27 cellular contexts compared by ENCODE assay signal in genomic region chr1:213560226-213560625, GRCh38.
"Had no signal": no experiment of that assay in that cellular context is flagged by ENCODE, and none has a peak within 500 bp of the region (broad histone marks: within the 10 kb centered on the region; RNA-seq: fewer than 3 reads in every experiment).

No MANE protein-coding gene starts in this region.

- H3K27me3 ChIP-seq: colonic mucosa, dorsolateral prefrontal cortex, esophagus muscularis mucosa, esophagus squamous epithelium, foreskin keratinocyte, gastrocnemius medialis, gastroesophageal sphincter, heart left ventricle, heart right ventricle had no signal

- H3K27ac ChIP-seq: colonic mucosa, coronary artery, dorsolateral prefrontal cortex, epithelial cell of prostate, esophagus muscularis mucosa, esophagus squamous epithelium, foreskin keratinocyte, gastrocnemius medialis, gastroesophageal sphincter, heart left ventricle, heart right ventricle had no signal

- H3K36me3 ChIP-seq: colonic mucosa, esophagus muscularis mucosa, esophagus squamous epithelium, gastrocnemius medialis, gastroesophageal sphincter, heart left ventricle, heart right ventricle had no signal

- ATAC-seq: effector memory CD8-positive, alpha-beta T cell; esophagus mucosa; foreskin keratinocyte; gastrocnemius medialis; gastroesophageal sphincter; heart left ventricle; heart right ventricle had no signal

- DNase-seq: colonic mucosa; cortex of kidney; dermis blood vessel endothelial cell; dorsolateral prefrontal cortex; effector CD4-positive, alpha-beta T cell; effector CD8-positive, alpha-beta T cell; effector memory CD4-positive, alpha-beta T cell; effector memory CD8-positive, alpha-beta T cell; endodermal cell; esophagus squamous epithelium; foreskin fibroblast; foreskin keratinocyte; foreskin melanocyte; gastrocnemius medialis; glutamatergic neuron; head of caudate nucleus; heart left ventricle; heart right ventricle had no signal

- H3K9me3 ChIP-seq: colonic mucosa, gastrocnemius medialis had no signal

- H3K4me3 ChIP-seq: colonic mucosa, coronary artery, dorsolateral prefrontal cortex, esophagus muscularis mucosa, esophagus squamous epithelium, gastrocnemius medialis, gastroesophageal sphincter, heart left ventricle, heart right ventricle had no signal

- FAIRE-seq: colon, endometrium, endothelial cell of umbilical vein, frontal cortex had no signal

- H3K4me1 ChIP-seq: colonic mucosa, esophagus muscularis mucosa, esophagus squamous epithelium, foreskin keratinocyte, gastrocnemius medialis, gastroesophageal sphincter, heart left ventricle, heart right ventricle had no signal
